Comparison of ENCODE assay signal across 14 cellular contexts in genomic region chr2:107633580-107634147, GRCh38.
DNase-seq lines count a peak whose midpoint lies in the region; TF ChIP-seq lines count a peak whose summit lies in the region.
"Had no signal": no experiment of that assay in that cellular context is flagged by ENCODE, and none has a peak within 500 bp of the region (broad histone marks: within the 10 kb centered on the region; RNA-seq: fewer than 3 reads in every experiment).

No MANE protein-coding gene starts in this region.

- H4K20me1 ChIP-seq in smooth muscle cell (ENCODE audit: low read depth): no peaks in the 10 kb centered on the region

- H3K27ac ChIP-seq in smooth muscle cell (ENCODE audit: low read depth): peak overlapping the region; percentile 51
- H3K27ac ChIP-seq: ovary, thoracic aorta had no signal

- H3K27me3 ChIP-seq in smooth muscle cell (ENCODE audit: low read depth): no peaks in the 10 kb centered on the region
- H3K27me3 ChIP-seq: ovary had no signal

- no peak overlapping the region for H3K4me3 Mint-ChIP-seq in activated CD4-positive, alpha-beta T cell treated with anti-CD3 and anti-CD28 coated beads, Interleukin-2, amount 10 ng/mL, durations not matched to agents 24 days and 14 days
- H3K4me3 Mint-ChIP-seq: T-helper 17 cell had no signal

- H2AFZ ChIP-seq in smooth muscle cell (ENCODE audit: low read depth): no peak overlapping the region

- no peak overlapping the region for H3K27ac Mint-ChIP-seq in activated CD4-positive, alpha-beta T cell treated with anti-CD3 and anti-CD28 coated beads, Interleukin-2, amount 10 ng/mL, durations not matched to agents 24 days and 14 days
- H3K27ac Mint-ChIP-seq: T-helper 17 cell had no signal

- no peak overlapping the region for H3K4me3 ChIP-seq in smooth muscle cell
- H3K4me3 ChIP-seq: ovary, thoracic aorta had no signal

- no peaks in the 10 kb centered on the region for H3F3A ChIP-seq in smooth muscle cell (ENCODE audit: low read depth)

- no peaks in the 10 kb centered on the region for H3K4me1 ChIP-seq in smooth muscle cell (ENCODE audit: low read depth)

- intact Hi-C loops in activated CD4-positive, alpha-beta T cell treated with anti-CD3 and anti-CD28 coated beads, Interleukin-2, amount 10 ng/mL, durations not matched to agents 24 days and 14 days (cut with micrococcal nuclease): no loop called here

- H3K4me1 Mint-ChIP-seq in activated CD4-positive, alpha-beta T cell treated with anti-CD3 and anti-CD28 coated beads, Interleukin-2, amount 10 ng/mL, durations not matched to agents 24 days and 14 days: no peaks in the 10 kb centered on the region
- H3K4me1 Mint-ChIP-seq: T-helper 17 cell had no signal

- H3K27me3 Mint-ChIP-seq in activated CD4-positive, alpha-beta T cell treated with anti-CD3 and anti-CD28 coated beads, Interleukin-2, amount 10 ng/mL, durations not matched to agents 24 days and 14 days: no peaks in the 10 kb centered on the region
- H3K27me3 Mint-ChIP-seq: T-helper 17 cell had no signal

- H3K79me2 ChIP-seq in smooth muscle cell (ENCODE audit: low read depth): no peaks in the 10 kb centered on the region

- H3K4me2 ChIP-seq in smooth muscle cell: no peak overlapping the region

- H3K36me3 Mint-ChIP-seq in activated CD4-positive, alpha-beta T cell treated with anti-CD3 and anti-CD28 coated beads, Interleukin-2, amount 10 ng/mL, durations not matched to agents 24 days and 14 days (ENCODE audit: low read depth): no peaks in the 10 kb centered on the region

- H3K36me3 ChIP-seq in smooth muscle cell (ENCODE audit: low read depth): no peaks in the 10 kb centered on the region
- H3K36me3 ChIP-seq: ovary, thoracic aorta had no signal

- no peak overlapping the region for H3K9ac ChIP-seq in smooth muscle cell (ENCODE audit: low read depth)

- H3K9me3 Mint-ChIP-seq in activated CD4-positive, alpha-beta T cell treated with anti-CD3 and anti-CD28 coated beads, Interleukin-2, amount 10 ng/mL, durations not matched to agents 24 days and 14 days: peaks cover 3% of the 10 kb centered on the region

- no peak for TF ChIP-seq CTCF in smooth muscle cell (IDR thresholded peaks at IDR 0.05; ENCODE audit: borderline replicate concordance, insufficient read depth, poor library complexity, severe bottlenecking)

- peak; percentile 47 for DNase-seq in HCEC 1CT
- DNase-seq in RKO (ENCODE audit: low spot score): peak; percentile 80
- peak; percentile 81 for DNase-seq in fibroblast of gingiva (ENCODE audit: low read depth)
- no peak for DNase-seq in smooth muscle cell (lab: John Stamatoyannopoulos, UW; ENCODE audit: unreplicated experiment)
- DNase-seq in activated CD4-positive, alpha-beta T cell treated with anti-CD3 and anti-CD28 coated beads for 1 hour: no peak
- no peak for DNase-seq in activated CD4-positive, alpha-beta T cell treated with anti-CD3 and anti-CD28 coated beads, Interleukin-2, amount 10 ng/mL, durations not matched to agents 24 days and 14 days
- no peak for DNase-seq in stimulated activated CD4-positive, alpha-beta T cell treated with anti-CD3 and anti-CD28 coated beads, Interleukin-2, amount 100 ng/mL, for 24 hours
- DNase-seq: activated CD8-positive, alpha-beta memory T cell treated with anti-CD3 and anti-CD28 coated beads, Interleukin-2, amount 50 U/mL, for 4 hours; aorta; left ventricle myocardium superior; NCI-H1436 treated with DMSO at 0.1 percent for 48 hours; ovary; T-helper 17 cell had no signal

- no peaks in the 10 kb centered on the region for H3K9me3 ChIP-seq in smooth muscle cell (replicated peaks; ENCODE audit: low read depth)
- H3K9me3 ChIP-seq: ovary had no signal

- WGBS in smooth muscle cell (ENCODE audit: low lambda C conversion rate): 44% methylated on average over 3 of the region's 3 CpGs

Comparison
In these comparisons a context has a peak if more than half of its experiments do, and no peak if none do; other contexts are left out.
1. DNase-seq: peak in HCEC 1CT (single experiment), RKO (single experiment) and fibroblast of gingiva (single experiment); none in smooth muscle cell (single experiment), activated CD4-positive, alpha-beta T cell treated with anti-CD3 and anti-CD28 coated beads for 1 hour (single experiment), activated CD4-positive, alpha-beta T cell treated with anti-CD3 and anti-CD28 coated beads, Interleukin-2, amount 10 ng/mL, durations not matched to agents 24 days and 14 days (single experiment) and stimulated activated CD4-positive, alpha-beta T cell treated with anti-CD3 and anti-CD28 coated beads, Interleukin-2, amount 100 ng/mL, for 24 hours (0 of 2).